In the genomic region with DNA sequence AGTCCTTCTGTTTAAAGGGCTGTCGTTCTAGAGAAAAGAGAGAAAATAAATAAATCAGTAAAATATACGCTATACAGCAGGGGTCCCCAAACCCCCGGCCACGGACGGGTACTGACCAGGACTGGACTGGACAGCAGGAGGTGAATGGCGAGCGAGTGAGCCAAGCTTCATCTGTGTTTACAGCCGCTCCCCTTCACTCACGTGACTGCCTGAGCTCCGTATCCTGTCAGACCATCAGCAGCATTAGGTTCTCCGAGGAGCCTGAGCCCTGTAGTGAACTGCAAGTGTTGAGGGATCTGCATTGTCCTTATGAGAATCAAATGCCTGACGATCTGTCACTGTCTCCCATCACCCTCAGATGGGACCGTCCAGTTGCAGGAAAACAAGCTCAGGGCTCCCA, we compare ENCODE assay signal across 21 cellular contexts.
DNase-seq lines count a peak whose midpoint lies in the region; ATAC-seq, FAIRE-seq and TF ChIP-seq lines count a peak whose summit lies in the region.
"Had no signal": no experiment of that assay in that cellular context is flagged by ENCODE, and none has a peak within 500 bp of the region (broad histone marks: within the 10 kb centered on the region; RNA-seq: fewer than 3 reads in every experiment).

No MANE protein-coding gene starts in this region.

- peak overlapping the region; percentile 30 for H4K91ac ChIP-seq in H1 (replicated peaks; ENCODE audit: insufficient read length, low read length)

- no peak for TF ChIP-seq CTCF in PC-3 (conservative IDR thresholded peaks at IDR 0.05; ENCODE audit: low read depth, low read length)
- TF ChIP-seq CTCF in H1 (IDR thresholded peaks at IDR 0.05; ENCODE audit: control extremely low read depth in 1 of 3, insufficient read depth in 1 of 3, low read depth in 1 of 3, low read length in 3 of 3): no peak
- no peak for TF ChIP-seq CTCF in ovary (IDR thresholded peaks at IDR 0.05)

- no peaks in the 10 kb centered on the region for H3K9me2 ChIP-seq in PC-3 (replicated peaks; ENCODE audit: low read length)

- no peaks in the 10 kb centered on the region for H3K9me3 ChIP-seq in PC-3 (ENCODE audit: low read length)
- H3K9me3 ChIP-seq in H1 (ENCODE audit: insufficient read depth in 2 of 2, low read depth in 1 of 2, low read length in 1 of 2): no peaks in the 10 kb centered on the region
- no peaks in the 10 kb centered on the region for H3K9me3 ChIP-seq in ovary
- H3K9me3 ChIP-seq: left ventricle myocardium inferior, SJSA1, upper lobe of right lung had no signal

- WGBS in H1 (ENCODE audit: extremely low coverage in 1 of 2, insufficient coverage in 1 of 2, insufficient read length in 1 of 2, insufficient replicate concordance in 2 of 2, low coverage in 1 of 2, low lambda C conversion rate in 2 of 2, missing lambda C conversion rate in 1 of 2), 2 experiments: 84% methylated on average over 13 of the region's 13 CpGs; no CpG with 5 or more reads in 1 of the 2 experiments
- WGBS in ovary, 3 donors: 71 to 79% (median 72%) methylated on average over 13 of the region's 13 CpGs

- H3K79me1 ChIP-seq in H1 (ENCODE audit: low read depth, low read length): no peaks in the 10 kb centered on the region

- no peak overlapping the region for H2AK5ac ChIP-seq in H1 (ENCODE audit: low read depth, low read length)

- TF ChIP-seq POLR2A in H1 (IDR thresholded peaks at IDR 0.05; ENCODE audit: control extremely low read depth in 1 of 2, low read depth in 2 of 2, low read length in 2 of 2): no peak
- TF ChIP-seq POLR2A in ovary (IDR thresholded peaks at IDR 0.05): no peak

- no peak overlapping the region for H2BK12ac ChIP-seq in H1 (ENCODE audit: low read depth, low read length)

- H3K36me3 ChIP-seq in PC-3 (ENCODE audit: low read depth, low read length) (no peaks in the 10 kb centered on the region), H1 (ENCODE audit: control insufficient read depth in 2 of 4, insufficient read depth in 4 of 4, low read length in 3 of 4) (no peaks in the 10 kb centered on the region), ovary (no peaks in the 10 kb centered on the region)
- H3K36me3 ChIP-seq: left ventricle myocardium inferior, SJSA1, upper lobe of right lung had no signal

- peaks cover 7% of the 10 kb centered on the region; the same call in 1 of the 2 replicates for H3K4me1 ChIP-seq in PC-3 (ENCODE audit: insufficient read depth, low read length)
- no peaks in the 10 kb centered on the region for H3K4me1 ChIP-seq in H1 (replicated peaks in 1 of 4; ENCODE audit: control insufficient read depth in 3 of 4, insufficient read depth in 4 of 4, low read length in 3 of 4)
- H3K4me1 ChIP-seq in ovary (ENCODE audit: insufficient read depth): no peaks in the 10 kb centered on the region
- H3K4me1 ChIP-seq: left ventricle myocardium inferior, SJSA1, upper lobe of right lung had no signal

- H3K9ac ChIP-seq in PC-3 (ENCODE audit: low read length) (no peak overlapping the region), H1 (replicated peaks in 1 of 4; ENCODE audit: extremely low read depth in 1 of 4, low read depth in 3 of 4, low read length in 3 of 4) (no peak overlapping the region)

- TF ChIP-seq EP300 in H1 (IDR thresholded peaks at IDR 0.05; ENCODE audit: borderline replicate concordance in 1 of 2, low read depth in 2 of 2, low read length in 2 of 2) (no peak), ovary (IDR thresholded peaks at IDR 0.05) (no peak)

- H4K20me1 ChIP-seq in PC-3 (ENCODE audit: low read length) (no peaks in the 10 kb centered on the region), H1 (replicated peaks in 1 of 2; ENCODE audit: control insufficient read depth in 1 of 2, insufficient read depth in 2 of 2, low read length in 2 of 2) (no peaks in the 10 kb centered on the region)

- H2BK15ac ChIP-seq in H1 (ENCODE audit: low read length): no peak overlapping the region

- CTCF ChIA-PET in PC-3 (lab: Charles Lee) (interaction anchor here (0.7 kb wide), 1 partner anchor 222 kb away, joined by 4 read pairs; no protein-coding TSS in a partner anchor), H1 (lab: Charles Lee; ENCODE audit: partially characterized antibody) (no interaction called here)

- H2BK20ac ChIP-seq in H1 (ENCODE audit: low read length): no peak overlapping the region

- H3K18ac ChIP-seq in H1 (ENCODE audit: extremely low read depth, low read length): no peak overlapping the region

- H4K5ac ChIP-seq in H1 (ENCODE audit: insufficient read length, low read depth, low read length): no peak overlapping the region

- no peaks in the 10 kb centered on the region for H3K23me2 ChIP-seq in H1 (ENCODE audit: low read depth, low read length)

- no peak overlapping the region for H3K4ac ChIP-seq in H1 (replicated peaks; ENCODE audit: insufficient read length, low read depth, low read length)

- FAIRE-seq in HTR-8/SVneo (lab: Jason Lieb, UNC): peak; percentile 96
- no peak for FAIRE-seq in H1 (lab: Jason Lieb, UNC)
- FAIRE-seq: GM18507, H54 had no signal

- H3F3A ChIP-seq in PC-3 (ENCODE audit: low read length, unreplicated experiment): no peaks in the 10 kb centered on the region

- no peak overlapping the region for H3K56ac ChIP-seq in H1 (replicated peaks; ENCODE audit: insufficient read length, low read depth, low read length)

- peak overlapping the region; percentile 81 for H3K4me2 ChIP-seq in PC-3 (ENCODE audit: low read length)
- no peak overlapping the region for H3K4me2 ChIP-seq in H1 (ENCODE audit: insufficient read depth in 1 of 2, low read depth in 2 of 2, low read length in 2 of 2)

- no peak overlapping the region for H3K27ac ChIP-seq in PC-3 (ENCODE audit: low read length)
- no peak overlapping the region for H3K27ac ChIP-seq in H1 (ENCODE audit: low read depth, low read length)
- no peak overlapping the region for H3K27ac ChIP-seq in ovary
- H3K27ac ChIP-seq: left ventricle myocardium inferior, SJSA1, upper lobe of right lung had no signal

- BruUV-seq in PC-3 (replicated peaks; lab: Mats Ljungman, UMichigan): no TSS peak

- no peak overlapping the region for H4K8ac ChIP-seq in H1 (ENCODE audit: extremely low read depth, insufficient read depth, low read length)

- ATAC-seq in PC-3: peak; percentile 90
- ATAC-seq in GM21423 (IDR thresholded peaks at IDR 0.05; ENCODE audit: unreplicated experiment): no peak
- ATAC-seq in HG02973 (IDR thresholded peaks at IDR 0.05; ENCODE audit: unreplicated experiment): no peak
- ATAC-seq: esophagus mucosa, upper lobe of right lung had no signal

- no peaks in the 10 kb centered on the region for H3K79me2 ChIP-seq in PC-3 (ENCODE audit: low read length)
- H3K79me2 ChIP-seq in H1 (ENCODE audit: control insufficient read depth in 1 of 2, insufficient read depth in 2 of 2, low read length in 2 of 2): no peaks in the 10 kb centered on the region

- no peaks in the 10 kb centered on the region for H3K27me3 ChIP-seq in PC-3 (ENCODE audit: low read length)
- H3K27me3 ChIP-seq in H1 (replicated peaks in 1 of 4; ENCODE audit: control insufficient read depth in 3 of 4, extremely low read depth in 1 of 4, insufficient read depth in 3 of 4, low read length in 3 of 4): no peaks in the 10 kb centered on the region
- H3K27me3 ChIP-seq in ovary: no peaks in the 10 kb centered on the region

- intact Hi-C loops in PC-3 (cut with micrococcal nuclease): no loop called here
- intact Hi-C loops in ovary (cut with DNase I): no loop called here

- H2BK5ac ChIP-seq in H1 (ENCODE audit: low read depth, low read length): no peak overlapping the region

- H2BK120ac ChIP-seq in H1 (replicated peaks; ENCODE audit: low read depth, low read length): no peak overlapping the region

- H3K23ac ChIP-seq in H1 (ENCODE audit: insufficient read length): no peak overlapping the region

- peak; percentile 66 for DNase-seq in A172 (ENCODE audit: low spot score)
- DNase-seq in HTR-8/SVneo (ENCODE audit: insufficient read length, low spot score): no peak
- DNase-seq in PC-3: peak; percentile 54
- DNase-seq in H1 (ENCODE audit: low read depth in 1 of 2, low spot score in 2 of 2): no peak
- DNase-seq in ovary: no peak
- no peak for DNase-seq in Kasumi-1 (lab: John Stamatoyannopoulos, UW)
- DNase-seq: activated gamma-delta T cell; amniotic stem cell; central memory CD4-positive, alpha-beta T cell; effector CD4-positive, alpha-beta T cell; left ventricle myocardium inferior; NCI-H1417; stimulated activated CD4-positive, alpha-beta T cell treated with anti-CD3 and anti-CD28 coated beads, Interleukin-1b, Interleukin-23, amount 100 ng/mL, for 48 hours; T1000; upper lobe of right lung had no signal

- POLR2A ChIA-PET in PC-3 (lab: Charles Lee; ENCODE audit: unreplicated experiment): no interaction called here
- POLR2A ChIA-PET in H1 (lab: Charles Lee; ENCODE audit: partially characterized antibody): interaction anchor here (0.5 kb wide), 1 partner anchor 21 kb away, joined by 4 read pairs; no protein-coding TSS in a partner anchor

- no peak for TF ChIP-seq RAD21 in H1 (IDR thresholded peaks at IDR 0.05 in 1 of 2, conservative IDR thresholded peaks at IDR 0.05 in 1 of 2; ENCODE audit: low read depth in 2 of 2, low read length in 2 of 2)

- no peak overlapping the region for H3K14ac ChIP-seq in H1 (ENCODE audit: insufficient read length)

- H2AFZ ChIP-seq in PC-3 (ENCODE audit: low read length) (peak overlapping the region; percentile 79), H1 (ENCODE audit: low read length) (no peak overlapping the region)

- H3K4me3 ChIP-seq in PC-3 (ENCODE audit: low read length) (peak overlapping the region; percentile 55), H1 (ENCODE audit: extremely low read depth in 1 of 4, insufficient read depth in 2 of 4, low read depth in 3 of 4, low read length in 4 of 4) (no peak overlapping the region), ovary (no peak overlapping the region)
- H3K4me3 ChIP-seq: left ventricle myocardium inferior, SJSA1, upper lobe of right lung had no signal

TF ChIP-seq in H1, 55 proteins besides CTCF, POLR2A, EP300 and RAD21:
- TF ChIP-seq SAP30 (IDR thresholded peaks at IDR 0.05; ENCODE audit: insufficient read depth, insufficient replicate concordance, low read length) (no peak), GTF2F1 (IDR thresholded peaks at IDR 0.05; ENCODE audit: borderline replicate concordance, low read depth, low read length) (no peak), TBP (IDR thresholded peaks at IDR 0.05; ENCODE audit: low read depth, low read length) (no peak), MAFK (IDR thresholded peaks at IDR 0.05; ENCODE audit: low read depth, low read length) (no peak), KDM4A (IDR thresholded peaks at IDR 0.05; ENCODE audit: low read depth, low read length, severe bottlenecking) (no peak)

Comparison
In these comparisons a context has a peak if more than half of its experiments do, and no peak if none do; other contexts are left out.
1. DNase-seq: peak in A172 (single experiment) and PC-3 (single experiment); none in HTR-8/SVneo (single experiment), H1 (0 of 2), ovary (0 of 5) and Kasumi-1 (0 of 2).